ENCODE assay signal across 9 cellular contexts in genomic region chr7:79078273-79078672, GRCh38.
"Had no signal": no experiment of that assay in that cellular context is flagged by ENCODE, and none has a peak within 500 bp of the region (broad histone marks: within the 10 kb centered on the region; RNA-seq: fewer than 3 reads in every experiment).

No MANE protein-coding gene starts in this region.

- H3K9me3 ChIP-seq: HAP-1 had no signal

- ATAC-seq: HCT116, K562 had no signal

- H3K36me3 ChIP-seq: HAP-1 had no signal

- H3K9me3 Mint-ChIP-seq: HFFc6 had no signal

- H3K4me3 Mint-ChIP-seq: HFFc6 had no signal

- H3K27ac Mint-ChIP-seq: HFFc6 had no signal

- H3K4me3 ChIP-seq: GM23248, HAP-1, K562 had no signal

- H3K4me1 ChIP-seq: HAP-1 had no signal

- FAIRE-seq: K562 had no signal

- H3K27ac ChIP-seq: GM23248, HL-60 had no signal

- DNase-seq: GM23248, GOT3, H7, HFFc6, IMR-90 had no signal
